Comparison of ENCODE assay signal across 9 cellular contexts in the genomic region with DNA sequence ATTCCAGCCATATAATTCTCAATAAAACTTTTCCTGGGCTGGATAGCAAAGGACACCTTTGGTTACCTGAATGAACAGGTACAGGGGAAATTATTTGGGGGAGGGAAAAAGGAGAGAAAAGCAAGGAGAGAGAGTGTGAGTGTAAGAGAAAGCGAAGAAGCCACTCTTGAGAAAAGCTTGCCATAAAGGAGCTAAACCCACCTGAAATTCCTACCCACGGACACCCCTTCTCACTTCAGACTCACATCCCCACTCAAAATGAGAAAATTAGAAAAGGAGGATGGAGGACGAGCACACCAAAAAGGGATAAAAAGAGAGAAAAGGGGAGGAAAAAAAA. TPM values are rescaled to one million over a fixed set of nuclear protein-coding genes. Genes with fewer than 3 reads are reported as not detected.
DNase-seq lines count a peak whose midpoint lies in the region; ATAC-seq and TF ChIP-seq lines count a peak whose summit lies in the region.
"Had no signal": no experiment of that assay in that cellular context is flagged by ENCODE, and none has a peak within 500 bp of the region (broad histone marks: within the 10 kb centered on the region; RNA-seq: fewer than 3 reads in every experiment).

No MANE protein-coding gene starts in this region.

- peak overlapping the region; percentile 83 for H3K9ac ChIP-seq in OCI-LY3 (ENCODE audit: low read length)
- peak overlapping the region; percentile 97 for H3K9ac ChIP-seq in fibroblast of lung (ENCODE audit: insufficient read depth, low read length)

- H4K20me1 ChIP-seq in OCI-LY3 (ENCODE audit: insufficient read depth, low read length) (no peaks in the 10 kb centered on the region), fibroblast of lung (ENCODE audit: control insufficient read depth, extremely low read depth, insufficient read depth, low read length) (no peaks in the 10 kb centered on the region)

- peak overlapping the region; percentile 71 for H3K4me3 ChIP-seq in BE2C (ENCODE audit: low read depth, low read length)
- H3K4me3 ChIP-seq in OCI-LY3 (ENCODE audit: low read length), result peak overlapping the region; percentile 85
- peak overlapping the region; percentile 50 to 79 (median 73) for H3K4me3 ChIP-seq in fibroblast of lung (replicated peaks in 1 of 4; ENCODE audit: control extremely low read depth in 1 of 4, insufficient read depth in 1 of 4, low read depth in 3 of 4, low read length in 4 of 4)
- peak overlapping the region; percentile 24 to 51 for H3K4me3 ChIP-seq in prostate gland

- H3K4me2 ChIP-seq in OCI-LY3 (ENCODE audit: low read length) (peak overlapping the region; percentile 100), fibroblast of lung (ENCODE audit: extremely low read depth, insufficient read depth, low read length) (peak overlapping the region; percentile 73)

- TF ChIP-seq CTCF in BE2C (IDR thresholded peaks at IDR 0.05; ENCODE audit: low read depth, low read length) (no peak), OCI-LY3 (IDR thresholded peaks at IDR 0.05; ENCODE audit: low read depth, low read length) (no peak), fibroblast of lung (conservative IDR thresholded peaks at IDR 0.05 in 1 of 2, IDR thresholded peaks at IDR 0.05 in 1 of 2; ENCODE audit: low read depth in 1 of 2, low read length in 2 of 2) (no peak), prostate gland (IDR thresholded peaks at IDR 0.05) (no peak)

- H3K4me1 ChIP-seq in BE2C (no peaks in the 10 kb centered on the region; the same call in 1 of the 2 replicates), OCI-LY3 (ENCODE audit: low read length) (peaks cover 43% of the 10 kb centered on the region), fibroblast of lung (ENCODE audit: control insufficient read depth, extremely low read depth, insufficient read depth, low read length) (peaks cover 5% of the 10 kb centered on the region), prostate gland (replicated peaks) (no peaks in the 10 kb centered on the region)

- intact Hi-C loops in prostate gland (cut with DNase I), result loop anchor here (5.0 kb wide), 2 partner anchors 582 to 1233 kb away; no protein-coding TSS in a partner anchor

- no peaks in the 10 kb centered on the region for H3K36me3 ChIP-seq in BE2C
- no peaks in the 10 kb centered on the region for H3K36me3 ChIP-seq in OCI-LY3 (replicated peaks; ENCODE audit: low read depth, low read length)
- no peaks in the 10 kb centered on the region for H3K36me3 ChIP-seq in fibroblast of lung (ENCODE audit: control insufficient read depth, insufficient read depth, low read length)
- H3K36me3 ChIP-seq in prostate gland, result no peaks in the 10 kb centered on the region

- no peak for TF ChIP-seq POLR2A in prostate gland (IDR thresholded peaks at IDR 0.05)

- no peaks in the 10 kb centered on the region for H3K27me3 ChIP-seq in BE2C
- H3K27me3 ChIP-seq in OCI-LY3 (ENCODE audit: low read depth, low read length), result peaks cover 36% of the 10 kb centered on the region
- H3K27me3 ChIP-seq in fibroblast of lung (ENCODE audit: control insufficient read depth, insufficient read depth, low read length), result no peaks in the 10 kb centered on the region
- H3K27me3 ChIP-seq in prostate gland (replicated peaks; ENCODE audit: insufficient read depth), result peaks cover 13% of the 10 kb centered on the region

- ATAC-seq in GM21381 (IDR thresholded peaks at IDR 0.05; ENCODE audit: unreplicated experiment) (no peak), HG03469 (IDR thresholded peaks at IDR 0.05; ENCODE audit: unreplicated experiment) (no peak)

- H3K27ac ChIP-seq in OCI-LY3 (ENCODE audit: low read length), result peak overlapping the region; percentile 75
- peak overlapping the region; percentile 98 for H3K27ac ChIP-seq in fibroblast of lung (ENCODE audit: insufficient read depth, low read length)
- H3K27ac ChIP-seq in prostate gland, result peak overlapping the region; percentile 84

- no peaks in the 10 kb centered on the region for H3K9me3 ChIP-seq in BE2C
- H3K9me3 ChIP-seq in OCI-LY3 (ENCODE audit: insufficient read depth, low read length), result no peaks in the 10 kb centered on the region
- H3K9me3 ChIP-seq in fibroblast of lung (ENCODE audit: control insufficient read depth, insufficient read depth, low read depth, low read length), result no peaks in the 10 kb centered on the region
- no peaks in the 10 kb centered on the region for H3K9me3 ChIP-seq in prostate gland

- H2AFZ ChIP-seq in OCI-LY3 (ENCODE audit: low read depth, low read length) (peak overlapping the region; percentile 43), fibroblast of lung (ENCODE audit: low read length) (no peak overlapping the region)

- H3K79me2 ChIP-seq in OCI-LY3 (ENCODE audit: low read length) (peaks cover 20% of the 10 kb centered on the region), fibroblast of lung (ENCODE audit: control insufficient read depth, insufficient read depth, low read length) (peaks cover 47% of the 10 kb centered on the region)

- DNase-seq in BE2C (no peak), fibroblast of lung (ENCODE audit: low read depth in 2 of 2) (no peak), prostate gland (ENCODE audit: low spot score) (no peak), iPS-NIHi7 (ENCODE audit: extremely low spot score) (no peak), NCI-H774 (lab: John Stamatoyannopoulos, UW) (no peak)
- DNase-seq: activated naive CD4-positive, alpha-beta T cell had no signal

- WGBS in prostate gland, result 16% methylated on average over 3 of the region's 3 CpGs

RNA-seq across cellular contexts. Expression of gene ZEB2, which starts 0.4 kb away (rescaled TPM):
- 20.7 TPM for polyA plus RNA-seq in BE2C (2012; ENCODE audit: insufficient read depth, insufficient read length, low read depth)
- total RNA-seq in fibroblast of lung, result 68.8 and 91.0 TPM in 2 replicates
- 62.7 and 130 TPM in 2 replicates for polyA plus RNA-seq in fibroblast of lung
- 35.8 and 75.9 TPM in 2 replicates for polyA plus RNA-seq in fibroblast of lung (2012)
- polyA minus RNA-seq in fibroblast of lung (ENCODE audit: low replicate concordance), result 89.0 and 128 TPM in 2 replicates
- 10 to 100 TPM; 13.1 to 80.4 TPM for total RNA-seq in prostate gland
